1 cellular context compared by ENCODE assay signal in genomic region chr3:4643904-4644547, GRCh38.
TF ChIP-seq lines count a peak whose summit lies in the region.

No MANE protein-coding gene starts in this region.

TF ChIP-seq in K562, 482 proteins besides CTCF, POLR2A, EP300 and RAD21 (continued from another document and continues in another):
- TF ChIP-seq HMBOX1 (IDR thresholded peaks at IDR 0.05) (peak; percentile 97), RBBP5 (IDR thresholded peaks at IDR 0.05; ENCODE audit: borderline replicate concordance, insufficient read depth, low read length, poor library complexity, severe bottlenecking) (peak; percentile 26), PTTG1 (tag; IDR thresholded peaks at IDR 0.05; ENCODE audit: low read depth) (no peak), POLR2AphosphoS5 (IDR thresholded peaks at IDR 0.05; ENCODE audit: control insufficient read depth, insufficient read depth, low read depth, low read length) (peak; percentile 99), GATAD2A (IDR thresholded peaks at IDR 0.05) (peak; percentile 80), ZC3H11A (IDR thresholded peaks at IDR 0.05; ENCODE audit: low read depth, low read length) (no peak), TEAD4 (IDR thresholded peaks at IDR 0.05; ENCODE audit: low read length) (peak; percentile 99), TEAD4 (CRISPR knock-in tag; IDR thresholded peaks at IDR 0.05; ENCODE audit: borderline replicate concordance) (no peak), KLF13 (tag; IDR thresholded peaks at IDR 0.05; ENCODE audit: borderline replicate concordance, low read depth) (peak; percentile 79), HBP1 (CRISPR knock-in tag; IDR thresholded peaks at IDR 0.05) (no peak), MGA (IDR thresholded peaks at IDR 0.05) (no peak), TAL1 (IDR thresholded peaks at IDR 0.05) (peak; percentile 99), ZNF449 (CRISPR knock-in tag; IDR thresholded peaks at IDR 0.05) (no peak), NCOA6 (IDR thresholded peaks at IDR 0.05) (no peak), ZNF695 (CRISPR knock-in tag; IDR thresholded peaks at IDR 0.05) (no peak), HNRNPUL1 (IDR thresholded peaks at IDR 0.05; ENCODE audit: low read length) (no peak), FOXK2 (conservative IDR thresholded peaks at IDR 0.05 in 1 of 2, IDR thresholded peaks at IDR 0.05 in 1 of 2; ENCODE audit: low read depth in 2 of 2) (peak; percentile 97 to 98), SIRT6 (IDR thresholded peaks at IDR 0.05; ENCODE audit: low read depth, low read length) (no peak), ARNT (IDR thresholded peaks at IDR 0.05) (peak; percentile 81 to 95; a peak in 3 of 4 replicates)
- TF ChIP-seq, protein P1, sequence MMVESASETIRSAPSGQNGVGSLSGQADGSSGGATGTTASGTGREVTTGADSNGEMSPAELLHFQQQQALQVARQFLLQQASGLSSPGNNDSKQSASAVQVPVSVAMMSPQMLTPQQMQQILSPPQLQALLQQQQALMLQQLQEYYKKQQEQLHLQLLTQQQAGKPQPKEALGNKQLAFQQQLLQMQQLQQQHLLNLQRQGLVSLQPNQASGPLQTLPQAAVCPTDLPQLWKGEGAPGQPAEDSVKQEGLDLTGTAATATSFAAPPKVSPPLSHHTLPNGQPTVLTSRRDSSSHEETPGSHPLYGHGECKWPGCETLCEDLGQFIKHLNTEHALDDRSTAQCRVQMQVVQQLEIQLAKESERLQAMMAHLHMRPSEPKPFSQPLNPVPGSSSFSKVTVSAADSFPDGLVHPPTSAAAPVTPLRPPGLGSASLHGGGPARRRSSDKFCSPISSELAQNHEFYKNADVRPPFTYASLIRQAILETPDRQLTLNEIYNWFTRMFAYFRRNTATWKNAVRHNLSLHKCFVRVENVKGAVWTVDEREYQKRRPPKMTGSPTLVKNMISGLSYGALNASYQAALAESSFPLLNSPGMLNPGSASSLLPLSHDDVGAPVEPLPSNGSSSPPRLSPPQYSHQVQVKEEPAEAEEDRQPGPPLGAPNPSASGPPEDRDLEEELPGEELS (CRISPR knock-in tag; IDR thresholded peaks at IDR 0.05; ENCODE audit: borderline replicate concordance), result no peak
- TF ChIP-seq, protein P2, sequence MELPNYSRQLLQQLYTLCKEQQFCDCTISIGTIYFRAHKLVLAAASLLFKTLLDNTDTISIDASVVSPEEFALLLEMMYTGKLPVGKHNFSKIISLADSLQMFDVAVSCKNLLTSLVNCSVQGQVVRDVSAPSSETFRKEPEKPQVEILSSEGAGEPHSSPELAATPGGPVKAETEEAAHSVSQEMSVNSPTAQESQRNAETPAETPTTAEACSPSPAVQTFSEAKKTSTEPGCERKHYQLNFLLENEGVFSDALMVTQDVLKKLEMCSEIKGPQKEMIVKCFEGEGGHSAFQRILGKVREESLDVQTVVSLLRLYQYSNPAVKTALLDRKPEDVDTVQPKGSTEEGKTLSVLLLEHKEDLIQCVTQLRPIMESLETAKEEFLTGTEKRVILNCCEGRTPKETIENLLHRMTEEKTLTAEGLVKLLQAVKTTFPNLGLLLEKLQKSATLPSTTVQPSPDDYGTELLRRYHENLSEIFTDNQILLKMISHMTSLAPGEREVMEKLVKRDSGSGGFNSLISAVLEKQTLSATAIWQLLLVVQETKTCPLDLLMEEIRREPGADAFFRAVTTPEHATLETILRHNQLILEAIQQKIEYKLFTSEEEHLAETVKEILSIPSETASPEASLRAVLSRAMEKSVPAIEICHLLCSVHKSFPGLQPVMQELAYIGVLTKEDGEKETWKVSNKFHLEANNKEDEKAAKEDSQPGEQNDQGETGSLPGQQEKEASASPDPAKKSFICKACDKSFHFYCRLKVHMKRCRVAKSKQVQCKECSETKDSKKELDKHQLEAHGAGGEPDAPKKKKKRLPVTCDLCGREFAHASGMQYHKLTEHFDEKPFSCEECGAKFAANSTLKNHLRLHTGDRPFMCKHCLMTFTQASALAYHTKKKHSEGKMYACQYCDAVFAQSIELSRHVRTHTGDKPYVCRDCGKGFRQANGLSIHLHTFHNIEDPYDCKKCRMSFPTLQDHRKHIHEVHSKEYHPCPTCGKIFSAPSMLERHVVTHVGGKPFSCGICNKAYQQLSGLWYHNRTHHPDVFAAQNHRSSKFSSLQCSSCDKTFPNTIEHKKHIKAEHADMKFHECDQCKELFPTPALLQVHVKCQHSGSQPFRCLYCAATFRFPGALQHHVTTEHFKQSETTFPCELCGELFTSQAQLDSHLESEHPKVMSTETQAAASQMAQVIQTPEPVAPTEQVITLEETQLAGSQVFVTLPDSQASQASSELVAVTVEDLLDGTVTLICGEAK (IDR thresholded peaks at IDR 0.05), result no peak
- TF ChIP-seq, protein P2 (CRISPR knock-in tag; IDR thresholded peaks at IDR 0.05), result no peak
- TF ChIP-seq, protein P3, sequence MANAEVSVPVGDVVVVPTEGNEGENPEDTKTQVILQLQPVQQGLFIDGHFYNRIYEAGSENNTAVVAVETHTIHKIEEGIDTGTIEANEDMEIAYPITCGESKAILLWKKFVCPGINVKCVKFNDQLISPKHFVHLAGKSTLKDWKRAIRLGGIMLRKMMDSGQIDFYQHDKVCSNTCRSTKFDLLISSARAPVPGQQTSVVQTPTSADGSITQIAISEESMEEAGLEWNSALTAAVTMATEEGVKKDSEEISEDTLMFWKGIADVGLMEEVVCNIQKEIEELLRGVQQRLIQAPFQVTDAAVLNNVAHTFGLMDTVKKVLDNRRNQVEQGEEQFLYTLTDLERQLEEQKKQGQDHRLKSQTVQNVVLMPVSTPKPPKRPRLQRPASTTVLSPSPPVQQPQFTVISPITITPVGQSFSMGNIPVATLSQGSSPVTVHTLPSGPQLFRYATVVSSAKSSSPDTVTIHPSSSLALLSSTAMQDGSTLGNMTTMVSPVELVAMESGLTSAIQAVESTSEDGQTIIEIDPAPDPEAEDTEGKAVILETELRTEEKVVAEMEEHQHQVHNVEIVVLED (CRISPR knock-in tag; IDR thresholded peaks at IDR 0.05), result no peak
